11 cellular contexts compared by ENCODE assay signal in genomic region chr17:4594406-4595349, GRCh38. TPM values are rescaled to one million over a fixed set of nuclear protein-coding genes. Genes with fewer than 3 reads are reported as not detected.
DNase-seq lines count a peak whose midpoint lies in the region; ATAC-seq, FAIRE-seq and TF ChIP-seq lines count a peak whose summit lies in the region.
"Had no signal": no experiment of that assay in that cellular context is flagged by ENCODE, and none has a peak within 500 bp of the region (broad histone marks: within the 10 kb centered on the region; RNA-seq: fewer than 3 reads in every experiment).

No MANE protein-coding gene starts in this region.

- DNase-seq in DMS53 (lab: John Stamatoyannopoulos, UW) = peak; percentile 47
- DNase-seq in DMS53 treated with DMSO at 0.1 percent for 48 hours (lab: John Stamatoyannopoulos, UW; ENCODE audit: unreplicated experiment) = no peak
- peak; percentile 28 for DNase-seq in activated CD8-positive, alpha-beta memory T cell treated with anti-CD3 and anti-CD28 coated beads, Interleukin-2, amount 50 U/mL, for 4 hours
- peak; percentile 57 for DNase-seq in kidney
- DNase-seq in NCI-H1048 (lab: John Stamatoyannopoulos, UW) = no peak
- DNase-seq: IMR-90 had no signal

- peaks cover 79% of the 10 kb centered on the region for H3K27me3 Mint-ChIP-seq in stimulated activated memory B cell treated with anti-CD40 and anti-IgM and Interleukin-4, amounts not matched to agents 10 μg/mL and 1 μg/mL and 100 μg/mL, for 72 hours

- peaks cover 8 to 20% of the 10 kb centered on the region in 2 donors for H3K4me1 ChIP-seq in kidney (ENCODE audit: control insufficient read depth in 1 of 2, insufficient read depth in 1 of 2, low read depth in 1 of 2, low read length in 2 of 2)

- no peak for FAIRE-seq in kidney (lab: Jason Lieb, UNC)
- FAIRE-seq: A549 had no signal

- TF ChIP-seq CTCF in kidney (IDR thresholded peaks at IDR 0.05; ENCODE audit: borderline replicate concordance, extremely low read depth, insufficient read depth) = peak; percentile 1

- no peaks in the 10 kb centered on the region for H3K9me3 Mint-ChIP-seq in stimulated activated memory B cell treated with anti-CD40 and anti-IgM and Interleukin-4, amounts not matched to agents 10 μg/mL and 1 μg/mL and 100 μg/mL, for 72 hours

- H3K27ac Mint-ChIP-seq in stimulated activated memory B cell treated with anti-CD40 and anti-IgM and Interleukin-4, amounts not matched to agents 10 μg/mL and 1 μg/mL and 100 μg/mL, for 72 hours = no peak overlapping the region

- no peaks in the 10 kb centered on the region for H3K9me3 ChIP-seq in kidney (ENCODE audit: control insufficient read depth in 1 of 2, low read length in 2 of 2)
- H3K9me3 ChIP-seq: A549 had no signal

- H3K36me3 Mint-ChIP-seq in stimulated activated memory B cell treated with anti-CD40 and anti-IgM and Interleukin-4, amounts not matched to agents 10 μg/mL and 1 μg/mL and 100 μg/mL, for 72 hours = no peaks in the 10 kb centered on the region

- H3K9ac ChIP-seq in kidney (ENCODE audit: low read length in 2 of 2) = no peak overlapping the region

- peaks cover 7% of the 10 kb centered on the region for H3K4me1 Mint-ChIP-seq in stimulated activated memory B cell treated with anti-CD40 and anti-IgM and Interleukin-4, amounts not matched to agents 10 μg/mL and 1 μg/mL and 100 μg/mL, for 72 hours

- H3K4me3 ChIP-seq in kidney (ENCODE audit: low read length in 2 of 2) = no peak overlapping the region
- H3K4me3 ChIP-seq: A549 had no signal

- no peak overlapping the region for H3K27ac ChIP-seq in kidney (ENCODE audit: low read depth in 2 of 2, low read length in 2 of 2)
- H3K27ac ChIP-seq: A549 had no signal

- no peak overlapping the region for H3K4me3 Mint-ChIP-seq in stimulated activated memory B cell treated with anti-CD40 and anti-IgM and Interleukin-4, amounts not matched to agents 10 μg/mL and 1 μg/mL and 100 μg/mL, for 72 hours

- intact Hi-C loops in kidney (cut with DNase I) = no loop called here

- H3K36me3 ChIP-seq in kidney (ENCODE audit: control insufficient read depth in 1 of 2, insufficient read depth in 2 of 2, low read length in 2 of 2) = peaks cover 4 to 32% of the 10 kb centered on the region in 2 donors

- peak; percentile 52 for ATAC-seq in stimulated activated memory B cell treated with anti-CD40 and anti-IgM and Interleukin-4, amounts not matched to agents 10 μg/mL and 1 μg/mL and 100 μg/mL, for 72 hours
- no peak for ATAC-seq in HG03095 (IDR thresholded peaks at IDR 0.05; ENCODE audit: unreplicated experiment)
- no peak for ATAC-seq in HG02610 (IDR thresholded peaks at IDR 0.05; ENCODE audit: unreplicated experiment)

RNA-seq across cellular contexts. Expression of gene SMTNL2, which starts 10.3 kb away (rescaled TPM):
- 25.6 TPM for total RNA-seq in kidney
- 58.1 TPM for polyA plus RNA-seq in kidney (ENCODE audit: insufficient read depth, low read depth, low replicate concordance)
- total RNA-seq: IMR-90 had no signal
- polyA plus RNA-seq: IMR-90 had no signal

RNA-seq across cellular contexts. Expression of gene GGT6, which starts 34.3 kb away (rescaled TPM):
- 16.8 TPM for total RNA-seq in kidney
- polyA plus RNA-seq in kidney (ENCODE audit: insufficient read depth, low read depth, low replicate concordance) = 51.4 TPM
- total RNA-seq: IMR-90 had no signal
- polyA plus RNA-seq: A549, IMR-90 had no signal

RNA-seq across cellular contexts. Expression of gene MYBBP1A, which starts 39.5 kb away (rescaled TPM):
- total RNA-seq in kidney = 51.6 TPM
- 11.9 TPM for polyA plus RNA-seq in kidney (ENCODE audit: insufficient read depth, low read depth, low replicate concordance)

RNA-seq across cellular contexts. Expression of gene ALOX15, which starts 46.8 kb away (rescaled TPM):
- not detected for total RNA-seq in kidney
- polyA plus RNA-seq in kidney (ENCODE audit: insufficient read depth, low read depth, low replicate concordance) = not detected
- total RNA-seq: IMR-90, renal cortical epithelial cell had no signal
- polyA plus RNA-seq: IMR-90 had no signal

Comparison
In these comparisons a context has a peak if more than half of its experiments do, and no peak if none do; other contexts are left out.
1. DNase-seq: peak in DMS53 (single experiment), activated CD8-positive, alpha-beta memory T cell treated with anti-CD3 and anti-CD28 coated beads, Interleukin-2, amount 50 U/mL, for 4 hours (single experiment) and kidney (single experiment); none in DMS53 treated with DMSO at 0.1 percent for 48 hours (single experiment) and NCI-H1048 (single experiment).